In the genomic region with DNA sequence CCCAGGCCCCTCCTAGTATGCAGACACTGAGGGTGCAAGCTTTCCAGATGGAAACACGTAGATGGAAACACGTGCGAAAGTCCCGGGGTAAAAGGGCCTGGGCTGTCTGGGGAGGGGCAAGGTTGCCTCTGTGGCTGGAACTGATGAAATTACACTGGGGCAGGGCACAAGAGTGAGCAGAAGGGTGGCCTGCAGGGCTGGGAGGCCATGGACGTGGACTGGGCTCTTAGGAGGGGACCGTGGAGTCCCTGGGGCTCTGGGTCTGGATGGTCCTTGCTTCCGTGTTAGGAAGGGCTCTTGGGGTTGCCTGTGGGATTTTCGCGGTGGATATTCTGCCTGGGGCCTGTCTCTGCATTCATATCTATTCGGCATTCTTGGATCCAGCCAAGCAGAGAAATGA, we compare ENCODE assay signal across 38 cellular contexts.
"Had no signal": no experiment of that assay in that cellular context is flagged by ENCODE, and none has a peak within 500 bp of the region (broad histone marks: within the 10 kb centered on the region; RNA-seq: fewer than 3 reads in every experiment).

No MANE protein-coding gene starts in this region.

- H3K27me3 Mint-ChIP-seq: activated B cell treated with CpG ODN at 0.5 μM for 24 hours; activated CD4-positive, alpha-beta memory T cell treated with anti-CD3 and anti-CD28 coated beads for 36 hours; activated CD4-positive, alpha-beta T cell treated with anti-CD3 and anti-CD28 coated beads, Interleukin-2, amount 10 ng/mL, durations not matched to agents 24 days and 14 days; activated CD8-positive, alpha-beta T cell treated with anti-CD3 and anti-CD28 coated beads for 36 hours; activated naive CD4-positive, alpha-beta T cell treated with anti-CD3 and anti-CD28 coated beads, Interleukin-2, amount 10 ng/mL, durations not matched to agents 7 days and 5 days; activated naive CD4-positive, alpha-beta T cell treated with anti-CD3 and anti-CD28 coated beads, Interleukin-2, amount 50 U/mL, for 24 hours; activated naive CD8-positive, alpha-beta T cell treated with anti-CD3 and anti-CD28 coated beads, Interleukin-2, amount 10 ng/mL, durations not matched to agents 7 days and 5 days; activated naive CD8-positive, alpha-beta T cell treated with anti-CD3 and anti-CD28 coated beads, Interleukin-2, amount 50 U/mL, for 24 hours; activated T-helper 17 cell treated with anti-CD3 and anti-CD28 coated beads, Interleukin-2, amount 50 U/mL, for 72 hours; central memory CD8-positive, alpha-beta T cell; T-cell had no signal

- H3K27ac Mint-ChIP-seq: activated B cell treated with CpG ODN at 0.5 μM for 24 hours; activated CD4-positive, alpha-beta memory T cell treated with anti-CD3 and anti-CD28 coated beads for 36 hours; activated CD4-positive, alpha-beta T cell treated with anti-CD3 and anti-CD28 coated beads, Interleukin-2, amount 10 ng/mL, durations not matched to agents 24 days and 14 days; activated CD8-positive, alpha-beta T cell treated with anti-CD3 and anti-CD28 coated beads for 36 hours; activated naive CD4-positive, alpha-beta T cell treated with anti-CD3 and anti-CD28 coated beads, Interleukin-2, amount 10 ng/mL, durations not matched to agents 7 days and 5 days; activated naive CD4-positive, alpha-beta T cell treated with anti-CD3 and anti-CD28 coated beads, Interleukin-2, amount 50 U/mL, for 24 hours; activated naive CD8-positive, alpha-beta T cell; activated naive CD8-positive, alpha-beta T cell treated with anti-CD3 and anti-CD28 coated beads, Interleukin-2, amount 10 ng/mL, durations not matched to agents 7 days and 5 days; activated naive CD8-positive, alpha-beta T cell treated with anti-CD3 and anti-CD28 coated beads, Interleukin-2, amount 50 U/mL, for 24 hours; activated T-cell treated with anti-CD3 and anti-CD28 coated beads, Interleukin-2, amount 50 U/mL, for 72 hours; activated T-helper 1 cell treated with anti-CD3 and anti-CD28 coated beads, Interleukin-12 subunit alpha, Interleukin-12 subunit beta, Interleukin-2, Interleukin-4 antibody, amounts not matched to agents 30 ng/mL and 10 ng/mL and 1 ng/mL, durations not matched to agents 14 hours and 24 hours and 36 hours; activated T-helper 17 cell treated with anti-CD3 and anti-CD28 coated beads, Interleukin-2, amount 50 U/mL, for 72 hours; T-cell; T-helper 1 cell treated with Interleukin-12 subunit alpha and Interleukin-12 subunit beta and Interleukin-4 antibody, amounts not matched to agents 30 μg/mL and 1 μg/mL, for 36 hours; T-helper 2 cell treated with Interferon-gamma antibody and Interleukin-4, amounts not matched to agents 5 μg/mL and 100 μg/mL, for 36 hours had no signal

- H3K4me3 ChIP-seq: ascending aorta, body of pancreas, breast epithelium had no signal

- FAIRE-seq: TTC549 had no signal

- H3K27ac ChIP-seq: ascending aorta, body of pancreas, brain microvascular endothelial cell, breast epithelium, VCaP had no signal

- H3K9me3 ChIP-seq: ascending aorta, body of pancreas, breast epithelium had no signal

- H3K4me1 Mint-ChIP-seq: activated B cell treated with CpG ODN at 0.5 μM for 24 hours; activated CD4-positive, alpha-beta T cell treated with anti-CD3 and anti-CD28 coated beads, Interleukin-2, amount 10 ng/mL, durations not matched to agents 24 days and 14 days; activated naive CD4-positive, alpha-beta T cell treated with anti-CD3 and anti-CD28 coated beads, Interleukin-2, amount 10 ng/mL, durations not matched to agents 7 days and 5 days; activated naive CD4-positive, alpha-beta T cell treated with anti-CD3 and anti-CD28 coated beads, Interleukin-2, amount 50 U/mL, for 24 hours; activated naive CD8-positive, alpha-beta T cell treated with anti-CD3 and anti-CD28 coated beads, Interleukin-2, amount 10 ng/mL, durations not matched to agents 7 days and 5 days; activated naive CD8-positive, alpha-beta T cell treated with anti-CD3 and anti-CD28 coated beads, Interleukin-2, amount 50 U/mL, for 24 hours; activated T-helper 17 cell treated with anti-CD3 and anti-CD28 coated beads, Interleukin-2, amount 50 U/mL, for 72 hours; central memory CD8-positive, alpha-beta T cell; T-cell had no signal

- H3K36me3 Mint-ChIP-seq: activated CD4-positive, alpha-beta memory T cell treated with anti-CD3 and anti-CD28 coated beads for 36 hours; activated naive CD4-positive, alpha-beta T cell treated with anti-CD3 and anti-CD28 coated beads, Interleukin-2, amount 10 ng/mL, durations not matched to agents 7 days and 5 days; activated naive CD4-positive, alpha-beta T cell treated with anti-CD3 and anti-CD28 coated beads, Interleukin-2, amount 50 U/mL, for 24 hours; activated naive CD8-positive, alpha-beta T cell; activated naive CD8-positive, alpha-beta T cell treated with anti-CD3 and anti-CD28 coated beads, Interleukin-2, amount 10 ng/mL, durations not matched to agents 7 days and 5 days; T-cell had no signal

- DNase-seq: activated B cell treated with CpG ODN at 0.5 μM for 24 hours; activated CD4-positive, alpha-beta memory T cell treated with anti-CD3 and anti-CD28 coated beads for 36 hours; activated CD4-positive, alpha-beta T cell treated with anti-CD3 and anti-CD28 coated beads for 4 hours; activated CD4-positive, alpha-beta T cell treated with anti-CD3 and anti-CD28 coated beads, Interleukin-2, amount 10 ng/mL, durations not matched to agents 24 days and 14 days; activated CD4-positive, alpha-beta T cell treated with anti-CD3 and anti-CD28 coated beads, Interleukin-2, amount 50 U/mL, for 1 hour; activated CD4-positive, alpha-beta T cell treated with anti-CD3 and anti-CD28 coated beads, Interleukin-2, amount 50 U/mL, for 4 hours; activated CD4-positive, CD25-positive, alpha-beta regulatory T cell treated with anti-CD3 and anti-CD28 coated beads, Interleukin-2, amount 50 U/mL, for 72 hours; activated CD8-positive, alpha-beta memory T cell treated with anti-CD3 and anti-CD28 coated beads, Interleukin-2, amount 50 U/mL, for 4 hours; activated CD8-positive, alpha-beta T cell treated with anti-CD3 and anti-CD28 coated beads for 36 hours; activated effector memory CD4-positive, alpha-beta T cell treated with anti-CD3 and anti-CD28 coated beads, Interleukin-2, amount 50 U/mL, for 16 hours; activated naive CD4-positive, alpha-beta T cell treated with anti-CD3 and anti-CD28 coated beads, Interleukin-2, amount 10 ng/mL, durations not matched to agents 7 days and 5 days; activated naive CD4-positive, alpha-beta T cell treated with Interleukin-2 at 50 U/mL for 16 hours; activated naive CD8-positive, alpha-beta T cell treated with anti-CD3 and anti-CD28 coated beads, Interleukin-2, amount 10 ng/mL, durations not matched to agents 7 days and 5 days; activated naive CD8-positive, alpha-beta T cell treated with anti-CD3 and anti-CD28 coated beads, Interleukin-2, amount 50 U/mL, for 24 hours; activated T-cell treated with anti-CD3 and anti-CD28 coated beads for 4 hours; activated T-cell treated with anti-CD3 and anti-CD28 coated beads, Interleukin-2, amount 50 U/mL, for 1 hour; activated T-cell treated with anti-CD3 and anti-CD28 coated beads, Interleukin-2, amount 50 U/mL, for 4 hours; activated T-cell treated with anti-CD3 and anti-CD28 coated beads, Interleukin-2, amount 50 U/mL, for 72 hours; amygdala; anterior cingulate cortex; body of pancreas; brain microvascular endothelial cell; caudate nucleus; cerebellar nuclear complex; T-cell; T-helper 2 cell; T-helper 9 cell had no signal

- H3K4me1 ChIP-seq: ascending aorta, body of pancreas, breast epithelium had no signal

- ATAC-seq: activated CD8-positive, alpha-beta T cell treated with anti-CD3 and anti-CD28 coated beads for 36 hours; activated naive CD8-positive, alpha-beta T cell treated with anti-CD3 and anti-CD28 coated beads, Interleukin-2, amount 50 U/mL, for 24 hours; activated T-cell treated with anti-CD3 and anti-CD28 coated beads, Interleukin-2, amount 50 U/mL, for 4 hours; activated T-cell treated with anti-CD3 and anti-CD28 coated beads, Interleukin-2, amount 50 U/mL, for 72 hours; activated T-helper 17 cell treated with anti-CD3 and anti-CD28 coated beads, Interleukin-2, amount 50 U/mL, for 72 hours; body of pancreas; T-cell had no signal

- H3K27me3 ChIP-seq: ascending aorta, body of pancreas, brain microvascular endothelial cell, breast epithelium had no signal

- H3K36me3 ChIP-seq: ascending aorta, brain microvascular endothelial cell, breast epithelium had no signal

- H3K9me3 Mint-ChIP-seq: activated naive CD4-positive, alpha-beta T cell treated with anti-CD3 and anti-CD28 coated beads, Interleukin-2, amount 50 U/mL, for 24 hours; activated naive CD8-positive, alpha-beta T cell treated with anti-CD3 and anti-CD28 coated beads, Interleukin-2, amount 50 U/mL, for 24 hours; activated T-cell treated with anti-CD3 and anti-CD28 coated beads, Interleukin-2, amount 50 U/mL, for 4 hours; activated T-helper 17 cell treated with anti-CD3 and anti-CD28 coated beads, Interleukin-2, amount 50 U/mL, for 72 hours; T-cell; T-helper 1 cell treated with Interleukin-12 subunit alpha and Interleukin-12 subunit beta and Interleukin-4 antibody, amounts not matched to agents 30 μg/mL and 1 μg/mL, for 36 hours had no signal

- H3K4me3 Mint-ChIP-seq: activated B cell treated with CpG ODN at 0.5 μM for 24 hours; activated CD4-positive, alpha-beta memory T cell treated with anti-CD3 and anti-CD28 coated beads for 36 hours; activated CD4-positive, alpha-beta T cell treated with anti-CD3 and anti-CD28 coated beads, Interleukin-2, amount 10 ng/mL, durations not matched to agents 24 days and 14 days; activated CD8-positive, alpha-beta T cell treated with anti-CD3 and anti-CD28 coated beads for 36 hours; activated naive CD4-positive, alpha-beta T cell treated with anti-CD3 and anti-CD28 coated beads, Interleukin-2, amount 10 ng/mL, durations not matched to agents 7 days and 5 days; activated naive CD4-positive, alpha-beta T cell treated with anti-CD3 and anti-CD28 coated beads, Interleukin-2, amount 50 U/mL, for 24 hours; activated naive CD8-positive, alpha-beta T cell; activated naive CD8-positive, alpha-beta T cell treated with anti-CD3 and anti-CD28 coated beads, Interleukin-2, amount 10 ng/mL, durations not matched to agents 7 days and 5 days; activated naive CD8-positive, alpha-beta T cell treated with anti-CD3 and anti-CD28 coated beads, Interleukin-2, amount 50 U/mL, for 24 hours; activated T-cell treated with anti-CD3 and anti-CD28 coated beads, Interleukin-2, amount 50 U/mL, for 4 hours; activated T-cell treated with anti-CD3 and anti-CD28 coated beads, Interleukin-2, amount 50 U/mL, for 72 hours; activated T-helper 1 cell treated with anti-CD3 and anti-CD28 coated beads, Interleukin-12 subunit alpha, Interleukin-12 subunit beta, Interleukin-2, Interleukin-4 antibody, amounts not matched to agents 30 ng/mL and 10 ng/mL and 1 ng/mL, durations not matched to agents 14 hours and 24 hours and 36 hours; activated T-helper 17 cell treated with anti-CD3 and anti-CD28 coated beads, Interleukin-2, amount 50 U/mL, for 72 hours; central memory CD8-positive, alpha-beta T cell; T-cell; T-helper 1 cell treated with Interleukin-12 subunit alpha and Interleukin-12 subunit beta and Interleukin-4 antibody, amounts not matched to agents 30 μg/mL and 1 μg/mL, for 36 hours; T-helper 2 cell treated with Interferon-gamma antibody and Interleukin-4, amounts not matched to agents 5 μg/mL and 100 μg/mL, for 36 hours had no signal
